ENCODE assay signal across 15 cellular contexts in the genomic region with DNA sequence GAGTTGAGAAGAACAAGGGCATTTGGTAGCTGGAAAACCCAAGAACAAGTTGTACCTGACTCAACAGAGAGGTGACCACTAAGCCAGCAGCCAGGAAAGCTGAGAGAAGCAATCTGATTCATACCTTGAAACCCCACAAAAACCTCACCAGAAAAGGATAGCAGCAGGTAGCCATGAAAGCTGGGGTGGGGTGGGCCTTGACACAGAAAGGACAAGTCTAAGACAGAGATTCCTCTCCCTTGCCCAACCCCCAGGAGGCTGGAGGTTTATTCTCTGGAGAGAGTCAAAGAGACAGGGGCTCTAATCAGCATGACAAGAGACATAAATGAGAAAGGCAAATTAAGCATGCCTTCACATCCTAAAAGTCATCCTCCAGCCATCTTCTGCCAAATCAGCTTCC.
A peak's percentile ranks its signal among the peaks of the same experiment; 100 is the strongest.
DNase-seq lines count a peak whose midpoint lies in the region; ATAC-seq, FAIRE-seq and TF ChIP-seq lines count a peak whose summit lies in the region.
"Had no signal": no experiment of that assay in that cellular context is flagged by ENCODE, and none has a peak within 500 bp of the region (broad histone marks: within the 10 kb centered on the region; RNA-seq: fewer than 3 reads in every experiment).

No MANE protein-coding gene starts in this region.

- H3K4me3 ChIP-seq in GM23248 (no peak overlapping the region), IMR-90 (ENCODE audit: insufficient read depth, low read depth, low read length) (no peak overlapping the region), iPS-18a (ENCODE audit: low read length) (peak overlapping the region; percentile 42), ovary (no peak overlapping the region)
- H3K4me3 ChIP-seq: adrenal gland had no signal

- peak overlapping the region; percentile 1; the same call in 1 of the 2 replicates for H3K14ac ChIP-seq in IMR-90 (replicated peaks; ENCODE audit: low read depth, low read length)

- peak overlapping the region; percentile 67; the same call in 1 of the 2 replicates for H3K23ac ChIP-seq in IMR-90 (ENCODE audit: low read depth, low read length)

- H3K4me3 Mint-ChIP-seq in CD14-positive monocyte = no peak overlapping the region
- H3K4me3 Mint-ChIP-seq: activated T-cell treated with anti-CD3 and anti-CD28 coated beads, Interleukin-2, amount 50 U/mL, for 24 hours; naive thymus-derived CD8-positive, alpha-beta T cell; stimulated activated naive CD8-positive, alpha-beta T cell treated with anti-CD3 and anti-CD28 coated beads, Interleukin-15, Interleukin-2, amounts not matched to agents 100 ng/mL and 50 ng/mL, for 24 hours had no signal

- H3K4me2 ChIP-seq in GM23248 (ENCODE audit: unreplicated experiment) (peak overlapping the region; percentile 45), IMR-90 (ENCODE audit: low read depth, low read length) (no peak overlapping the region)

- dilution Hi-C loops in IMR-90 (cut with HindIII; ENCODE audit: low sequenced_read_pairs, unreplicated experiment) = no loop called here

- H4K20me1 ChIP-seq in GM23248 (ENCODE audit: insufficient read depth) (peaks cover 18% of the 10 kb centered on the region; the same call in 1 of the 2 replicates), IMR-90 (ENCODE audit: insufficient read depth, low read length) (peaks cover 76% of the 10 kb centered on the region)

- H4K91ac ChIP-seq in IMR-90 (ENCODE audit: insufficient read depth, low read depth, low read length) = no peak overlapping the region

- H3K27me3 Mint-ChIP-seq in CD14-positive monocyte (ENCODE audit: low read depth in 3 of 3) = no peaks in the 10 kb centered on the region
- H3K27me3 Mint-ChIP-seq: stimulated activated naive CD8-positive, alpha-beta T cell treated with anti-CD3 and anti-CD28 coated beads, Interleukin-15, Interleukin-2, amounts not matched to agents 100 ng/mL and 50 ng/mL, for 24 hours had no signal

- peaks cover 100% of the 10 kb centered on the region for H3K79me2 ChIP-seq in GM23248 (ENCODE audit: insufficient read depth)

- TF ChIP-seq POLR2A in GM12892 (IDR thresholded peaks at IDR 0.05; ENCODE audit: low read depth, low read length) (no peak), IMR-90 (IDR thresholded peaks at IDR 0.05; ENCODE audit: low read depth, low read length) (no peak), ovary (IDR thresholded peaks at IDR 0.05) (no peak)

- in situ Hi-C loops in GM23248 (cut with MboI) (no loop called here), IMR-90 (cut with MboI; ENCODE audit: low sequenced_read_pairs) (no loop called here)

- no peak for DNase-seq in GM12892 (ENCODE audit: insufficient read length)
- no peak for DNase-seq in GM23248
- no peak for DNase-seq in IMR-90
- no peak for DNase-seq in CD14-positive monocyte (ENCODE audit: low spot score)
- DNase-seq in GM10248 (ENCODE audit: extremely low spot score) = no peak
- no peak for DNase-seq in ovary
- no peak for DNase-seq in DMS 273 treated with DMSO at 0.1 percent for 48 hours (lab: John Stamatoyannopoulos, UW)
- DNase-seq: activated T-cell treated with anti-CD3 and anti-CD28 coated beads, Interleukin-2, amount 50 U/mL, for 24 hours; adrenal gland; left colon; naive thymus-derived CD8-positive, alpha-beta T cell; SW 1271 had no signal

- TF ChIP-seq RAD21 in IMR-90 (IDR thresholded peaks at IDR 0.05; ENCODE audit: low read length) = no peak

- H3K4me1 Mint-ChIP-seq in CD14-positive monocyte = peaks cover 6% of the 10 kb centered on the region
- H3K4me1 Mint-ChIP-seq: naive thymus-derived CD8-positive, alpha-beta T cell had no signal

- H3K36me3 ChIP-seq in GM23248 (ENCODE audit: low read depth) (no peaks in the 10 kb centered on the region), IMR-90 (ENCODE audit: control insufficient read depth, insufficient read depth, low read length) (no peaks in the 10 kb centered on the region; the same call in 1 of the 2 replicates), iPS-18a (ENCODE audit: control insufficient read depth, low read depth, low read length) (no peaks in the 10 kb centered on the region), ovary (no peaks in the 10 kb centered on the region)
- H3K36me3 ChIP-seq: adrenal gland had no signal

- ATAC-seq in IMR-90 (ENCODE audit: low read depth) = no peak
- ATAC-seq: activated CD4-positive, CD25-positive, alpha-beta regulatory T cell treated with anti-CD3 and anti-CD28 coated beads, Interleukin-2, amount 50 U/mL, for 24 hours; left colon; naive thymus-derived CD8-positive, alpha-beta T cell had no signal

- H2BK20ac ChIP-seq in IMR-90 (ENCODE audit: low read depth, low read length) = no peak overlapping the region

- H4K8ac ChIP-seq in IMR-90 (ENCODE audit: low read depth in 2 of 2, low read length in 2 of 2) = no peak overlapping the region

- H2AK9ac ChIP-seq in IMR-90 (replicated peaks; ENCODE audit: low read depth, low read length, poor library complexity) = no peak overlapping the region

- intact Hi-C loops in IMR-90 (cut with micrococcal nuclease) = no loop called here
- intact Hi-C loops in CD14-positive monocyte (cut with micrococcal nuclease) = no loop called here
- intact Hi-C loops in ovary (cut with DNase I) = no loop called here

- no peaks in the 10 kb centered on the region for H3K9me2 ChIP-seq in GM23248 (ENCODE audit: insufficient read depth)

- peak; percentile 58 for FAIRE-seq in GM12892 (lab: Jason Lieb, UNC)

- H2AFZ ChIP-seq in GM23248 (no peak overlapping the region), IMR-90 (replicated peaks; ENCODE audit: low read length, poor library complexity) (no peak overlapping the region)

- H3K27me3 ChIP-seq in GM23248 (replicated peaks; ENCODE audit: insufficient read depth) (no peaks in the 10 kb centered on the region), IMR-90 (ENCODE audit: control insufficient read depth, insufficient read depth, low read length) (no peaks in the 10 kb centered on the region), iPS-18a (ENCODE audit: control insufficient read depth, insufficient read depth, low read length) (no peaks in the 10 kb centered on the region), ovary (no peaks in the 10 kb centered on the region)
- H3K27me3 ChIP-seq: adrenal gland had no signal

- H4K5ac ChIP-seq in IMR-90 (ENCODE audit: low read depth, low read length) = no peak overlapping the region

- H3K56ac ChIP-seq in IMR-90 (ENCODE audit: extremely low read depth, insufficient read depth, low read length) = peak overlapping the region; percentile 22; the same call in 1 of the 2 replicates

- BruUV-seq in IMR-90 (replicated peaks; lab: Mats Ljungman, UMichigan) = no TSS peak

- no peak overlapping the region for H3K18ac ChIP-seq in IMR-90 (ENCODE audit: low read depth, low read length)

- H3K9me3 ChIP-seq in GM23248 (ENCODE audit: low read depth) (no peaks in the 10 kb centered on the region), IMR-90 (ENCODE audit: control insufficient read depth, insufficient read depth, low read length) (no peaks in the 10 kb centered on the region), iPS-18a (ENCODE audit: control insufficient read depth, low read depth, low read length) (no peaks in the 10 kb centered on the region), ovary (no peaks in the 10 kb centered on the region)
- H3K9me3 ChIP-seq: adrenal gland had no signal

- H2AK5ac ChIP-seq in IMR-90 (ENCODE audit: low read depth, low read length) = no peak overlapping the region

- peaks cover 62% of the 10 kb centered on the region for H3F3A ChIP-seq in GM23248 (ENCODE audit: insufficient read depth)

- no peak overlapping the region for H2BK120ac ChIP-seq in IMR-90 (ENCODE audit: low read depth, low read length)

- H3K4me1 ChIP-seq in GM23248 (ENCODE audit: insufficient read depth) (peaks cover 66% of the 10 kb centered on the region), IMR-90 (ENCODE audit: control insufficient read depth, insufficient read depth, low read length) (peaks cover 14% of the 10 kb centered on the region), iPS-18a (ENCODE audit: control insufficient read depth, low read depth, low read length) (peaks cover 41% of the 10 kb centered on the region), ovary (ENCODE audit: insufficient read depth) (no peaks in the 10 kb centered on the region)

- H3K36me3 Mint-ChIP-seq in CD14-positive monocyte = no peaks in the 10 kb centered on the region
- H3K36me3 Mint-ChIP-seq: naive thymus-derived CD8-positive, alpha-beta T cell had no signal

- no peak overlapping the region for H3K9ac ChIP-seq in GM23248
- no peak overlapping the region for H3K9ac ChIP-seq in IMR-90 (ENCODE audit: low read depth, low read length)
- no peak overlapping the region for H3K9ac ChIP-seq in iPS-18a (ENCODE audit: low read length)

- TF ChIP-seq CTCF in IMR-90 (conservative IDR thresholded peaks at IDR 0.05; ENCODE audit: low read depth, low read length) = no peak
- no peak for TF ChIP-seq CTCF in CD14-positive monocyte (IDR thresholded peaks at IDR 0.05)
- TF ChIP-seq CTCF in GM10248 (IDR thresholded peaks at IDR 0.05; ENCODE audit: control extremely low read depth, extremely low read depth, low read depth, missing control alignments) = no peak
- no peak for TF ChIP-seq CTCF in ovary (IDR thresholded peaks at IDR 0.05)

- no peak overlapping the region for H3K27ac Mint-ChIP-seq in CD14-positive monocyte
- H3K27ac Mint-ChIP-seq: activated T-cell treated with anti-CD3 and anti-CD28 coated beads, Interleukin-2, amount 50 U/mL, for 24 hours; stimulated activated naive CD8-positive, alpha-beta T cell treated with anti-CD3 and anti-CD28 coated beads, Interleukin-15, Interleukin-2, amounts not matched to agents 100 ng/mL and 50 ng/mL, for 24 hours had no signal

- H3K9me3 Mint-ChIP-seq in CD14-positive monocyte = no peaks in the 10 kb centered on the region
- H3K9me3 Mint-ChIP-seq: activated T-cell treated with anti-CD3 and anti-CD28 coated beads, Interleukin-2, amount 50 U/mL, for 24 hours; naive thymus-derived CD8-positive, alpha-beta T cell; stimulated activated naive CD8-positive, alpha-beta T cell treated with anti-CD3 and anti-CD28 coated beads, Interleukin-15, Interleukin-2, amounts not matched to agents 100 ng/mL and 50 ng/mL, for 24 hours had no signal

- H3K9me1 ChIP-seq in IMR-90 (ENCODE audit: insufficient read depth, low read length) = peaks cover 11% of the 10 kb centered on the region; the same call in 1 of the 2 replicates

- no peak for TF ChIP-seq EP300 in ovary (IDR thresholded peaks at IDR 0.05)

- CTCF ChIA-PET in IMR-90 (lab: Yijun Ruan, JAX) = no interaction called here
- CTCF ChIA-PET in GM10248 (lab: Yijun Ruan, JAX) = interaction anchor here (0.8 to 1.2 kb wide), 3 partner anchors 9 to 110 kb away, joined by 3 read pairs; no protein-coding TSS in a partner anchor

- peaks cover 36 to 84% of the 10 kb centered on the region in 2 experiments for H3K79me1 ChIP-seq in IMR-90 (ENCODE audit: low read depth in 1 of 2, low read length in 2 of 2)

- POLR2A ChIA-PET in IMR-90 (lab: Charles Lee; ENCODE audit: unreplicated experiment) (no interaction called here), GM10248 (lab: Yijun Ruan, JAX) (no interaction called here)

- H3K4ac ChIP-seq in IMR-90 (ENCODE audit: low read depth, low read length) = no peak overlapping the region

- H3K27ac ChIP-seq in GM23248 (no peak overlapping the region), IMR-90 (ENCODE audit: insufficient read depth, low read length) (no peak overlapping the region), iPS-18a (ENCODE audit: low read length) (peak overlapping the region; percentile 70), ovary (no peak overlapping the region)
- H3K27ac ChIP-seq: adrenal gland had no signal

- H2BK15ac ChIP-seq in IMR-90 (ENCODE audit: low read depth, low read length) = no peak overlapping the region

- H2BK5ac ChIP-seq in IMR-90 (ENCODE audit: low read depth, low read length, poor library complexity, severe bottlenecking) = no peak overlapping the region
